Comparison of ENCODE assay signal across 13 cellular contexts in the genomic region with DNA sequence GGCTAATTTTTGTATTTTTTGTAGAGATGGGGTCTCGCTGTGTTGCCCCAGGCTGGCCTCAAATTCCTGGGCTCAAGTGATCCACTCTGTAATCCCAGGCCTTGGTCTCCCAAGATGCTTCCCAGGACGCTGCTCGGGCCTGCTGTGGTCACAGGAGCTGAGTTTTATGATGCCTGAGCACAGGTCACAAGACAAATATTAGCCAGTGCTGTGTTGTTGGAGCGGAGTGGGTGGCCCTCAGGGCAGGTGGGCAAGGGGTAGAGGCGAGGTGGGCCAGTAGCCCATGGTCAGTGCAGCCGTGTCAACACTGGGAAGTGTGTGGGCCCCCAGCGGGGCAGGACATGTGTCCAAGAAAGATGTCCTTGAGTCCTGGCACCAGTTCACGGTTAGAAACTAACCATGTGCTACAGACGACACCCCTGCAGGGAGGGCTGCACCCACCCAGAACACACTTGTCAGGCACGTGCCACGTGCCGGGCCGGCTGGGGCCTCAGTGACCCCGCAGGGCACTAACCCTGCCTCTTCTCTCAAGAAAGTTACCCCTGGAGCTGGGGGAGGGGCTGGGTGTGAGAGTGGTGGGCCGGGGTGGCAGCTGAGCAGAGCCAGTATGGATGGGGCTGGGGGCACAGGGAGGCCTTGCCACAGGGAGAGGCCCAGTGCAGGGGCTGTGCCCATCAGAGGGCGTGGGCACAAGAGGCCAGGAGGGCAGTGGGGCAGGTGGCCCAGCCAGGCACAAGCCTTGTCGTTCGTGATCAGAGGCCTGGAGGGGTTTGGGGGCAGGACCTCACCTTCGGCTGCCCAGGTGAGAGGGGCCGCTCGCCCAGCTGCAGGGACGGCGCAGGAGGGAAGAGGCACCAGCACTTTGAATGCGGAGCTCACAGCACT.
DNase-seq lines count a peak whose midpoint lies in the region; ATAC-seq and TF ChIP-seq lines count a peak whose summit lies in the region.
"Had no signal": no experiment of that assay in that cellular context is flagged by ENCODE, and none has a peak within 500 bp of the region (broad histone marks: within the 10 kb centered on the region; RNA-seq: fewer than 3 reads in every experiment).

No MANE protein-coding gene starts in this region.

- ATAC-seq in left ventricle myocardium superior: no peak
- ATAC-seq in right cardiac atrium: no peak
- no peak for ATAC-seq in T-cell (replicated peaks in 1 of 4)
- ATAC-seq in effector memory CD8-positive, alpha-beta T cell (replicated peaks): no peak
- ATAC-seq in stimulated activated memory B cell treated with anti-CD40 and anti-IgM and Interleukin-4, amounts not matched to agents 10 μg/mL and 1 μg/mL and 100 μg/mL, for 72 hours: no peak
- no peak for ATAC-seq in HG03469 (IDR thresholded peaks at IDR 0.05; ENCODE audit: unreplicated experiment)
- ATAC-seq: GM23338 had no signal

- no peaks in the 10 kb centered on the region for H3K27me3 ChIP-seq in right cardiac atrium (ENCODE audit: control insufficient read depth, insufficient read depth)

- intact Hi-C loops in left ventricle myocardium superior (cut with micrococcal nuclease) (no loop called here), right cardiac atrium (cut with DNase I) (no loop called here)

- H3K4me3 ChIP-seq in right cardiac atrium (ENCODE audit: low read length) (no peak overlapping the region), foreskin fibroblast (ENCODE audit: low read depth in 1 of 2, low read length in 2 of 2) (no peak overlapping the region)
- H3K4me3 ChIP-seq: GM23338, skin epidermis had no signal

- DNase-seq in left ventricle myocardium superior (peak; percentile 26), right cardiac atrium (no peak), T-cell (no peak), nucleus accumbens (lab: John Stamatoyannopoulos, UW) (no peak), foreskin fibroblast (no peak)
- DNase-seq in effector memory CD8-positive, alpha-beta T cell: no peak
- DNase-seq: caudate nucleus, NCI-H2107 had no signal

- H3K36me3 Mint-ChIP-seq in T-cell: peaks cover 27% of the 10 kb centered on the region
- H3K36me3 Mint-ChIP-seq in effector memory CD8-positive, alpha-beta T cell (ENCODE audit: insufficient read depth): peaks cover 65% of the 10 kb centered on the region
- peaks cover 53% of the 10 kb centered on the region for H3K36me3 Mint-ChIP-seq in stimulated activated memory B cell treated with anti-CD40 and anti-IgM and Interleukin-4, amounts not matched to agents 10 μg/mL and 1 μg/mL and 100 μg/mL, for 72 hours

- CTCF ChIA-PET in T-cell (lab: Charles Lee): no interaction called here

- no peaks in the 10 kb centered on the region for H3K9me3 ChIP-seq in right cardiac atrium (ENCODE audit: control insufficient read depth, low read length)

- POLR2A ChIA-PET in T-cell (lab: Charles Lee): no interaction called here

- H3K4me3 Mint-ChIP-seq in T-cell: peak overlapping the region in 2 of 3 donors; percentile 34 to 54
- H3K4me3 Mint-ChIP-seq in effector memory CD8-positive, alpha-beta T cell: peak overlapping the region; percentile 55 to 56
- no peak overlapping the region for H3K4me3 Mint-ChIP-seq in stimulated activated memory B cell treated with anti-CD40 and anti-IgM and Interleukin-4, amounts not matched to agents 10 μg/mL and 1 μg/mL and 100 μg/mL, for 72 hours
- H3K4me3 Mint-ChIP-seq: B cell, GM23338 had no signal

- no peaks in the 10 kb centered on the region for H3K27me3 Mint-ChIP-seq in T-cell
- no peaks in the 10 kb centered on the region for H3K27me3 Mint-ChIP-seq in effector memory CD8-positive, alpha-beta T cell
- H3K27me3 Mint-ChIP-seq in stimulated activated memory B cell treated with anti-CD40 and anti-IgM and Interleukin-4, amounts not matched to agents 10 μg/mL and 1 μg/mL and 100 μg/mL, for 72 hours: no peaks in the 10 kb centered on the region
- H3K27me3 Mint-ChIP-seq: B cell had no signal

- H3K4me1 Mint-ChIP-seq in T-cell: peaks cover 34 to 53% (median 42%) of the 10 kb centered on the region in 3 donors
- H3K4me1 Mint-ChIP-seq in effector memory CD8-positive, alpha-beta T cell (ENCODE audit: low read depth in 2 of 2): peaks cover 41 to 43% of the 10 kb centered on the region in 2 donors
- H3K4me1 Mint-ChIP-seq in stimulated activated memory B cell treated with anti-CD40 and anti-IgM and Interleukin-4, amounts not matched to agents 10 μg/mL and 1 μg/mL and 100 μg/mL, for 72 hours: peaks cover 51% of the 10 kb centered on the region
- H3K4me1 Mint-ChIP-seq: GM23338 had no signal

- no peaks in the 10 kb centered on the region for H3K9me3 Mint-ChIP-seq in T-cell
- H3K9me3 Mint-ChIP-seq in effector memory CD8-positive, alpha-beta T cell: no peaks in the 10 kb centered on the region
- no peaks in the 10 kb centered on the region for H3K9me3 Mint-ChIP-seq in stimulated activated memory B cell treated with anti-CD40 and anti-IgM and Interleukin-4, amounts not matched to agents 10 μg/mL and 1 μg/mL and 100 μg/mL, for 72 hours
- H3K9me3 Mint-ChIP-seq: GM23338 had no signal

- H3K27ac ChIP-seq in right cardiac atrium (ENCODE audit: low read length): no peak overlapping the region

- no peak for TF ChIP-seq CTCF in foreskin fibroblast (IDR thresholded peaks at IDR 0.05; ENCODE audit: low read depth, low read length)

- H3K4me1 ChIP-seq in right cardiac atrium (ENCODE audit: control insufficient read depth, insufficient read depth, low read length): peaks cover 3% of the 10 kb centered on the region

- peak overlapping the region; percentile 73 to 88 for H3K27ac Mint-ChIP-seq in T-cell
- peak overlapping the region; percentile 93 to 94 for H3K27ac Mint-ChIP-seq in effector memory CD8-positive, alpha-beta T cell
- H3K27ac Mint-ChIP-seq in stimulated activated memory B cell treated with anti-CD40 and anti-IgM and Interleukin-4, amounts not matched to agents 10 μg/mL and 1 μg/mL and 100 μg/mL, for 72 hours: peak overlapping the region; percentile 24
- H3K27ac Mint-ChIP-seq: B cell, GM23338 had no signal

- 88% methylated on average over 24 of the region's 24 CpGs for WGBS in right cardiac atrium

Comparison
In these comparisons a context has a peak if more than half of its experiments do, and no peak if none do; other contexts are left out.
1. H3K27ac Mint-ChIP-seq: peak in every context shown above with its lines; median percentile 94 in effector memory CD8-positive, alpha-beta T cell; 80 in T-cell; 24 in stimulated activated memory B cell treated with anti-CD40 and anti-IgM and Interleukin-4, amounts not matched to agents 10 μg/mL and 1 μg/mL and 100 μg/mL, for 72 hours.